Comparison of ENCODE assay signal across 1 cellular context in the genomic region with DNA sequence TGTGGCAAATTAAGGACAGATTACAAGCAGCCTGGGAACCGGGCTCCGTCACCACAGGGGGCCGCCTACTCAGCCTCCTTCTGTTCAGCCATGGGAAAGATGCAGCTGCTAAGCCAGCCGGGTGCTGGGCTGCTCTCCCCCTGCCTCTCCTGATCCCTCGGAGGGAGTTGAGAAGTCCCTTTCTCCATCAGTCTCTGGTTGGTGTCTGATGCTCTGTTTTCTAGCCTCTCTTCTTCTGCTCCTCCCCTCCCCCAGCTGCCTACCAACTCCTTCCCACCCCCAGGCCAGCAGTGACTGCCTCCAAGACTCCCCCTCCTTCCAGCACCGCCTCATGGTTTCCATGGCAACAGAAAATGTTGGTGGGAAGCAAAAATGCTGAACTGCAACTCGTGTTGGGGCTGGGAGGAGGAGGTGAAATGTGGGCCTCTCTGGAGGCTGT.
TF ChIP-seq lines count a peak whose summit lies in the region.

No MANE protein-coding gene starts in this region.

TF ChIP-seq in HEK293, 187 proteins besides CTCF, POLR2A, EP300 and RAD21 (continued from another document):
- TF ChIP-seq ZNF398 (tag by site-specific recombination; IDR thresholded peaks at IDR 0.05), result no peak
- TF ChIP-seq EGR2 (tag by site-specific recombination; IDR thresholded peaks at IDR 0.05; ENCODE audit: low read depth), result peak; percentile 64
- TF ChIP-seq ZNF157 (tag by site-specific recombination; IDR thresholded peaks at IDR 0.05), result no peak
- TF ChIP-seq ZNF510 (tag by site-specific recombination; IDR thresholded peaks at IDR 0.05; ENCODE audit: insufficient replicate concordance), result no peak
- no peak for TF ChIP-seq ZNF473 (tag by site-specific recombination; IDR thresholded peaks at IDR 0.05)
- no peak for TF ChIP-seq KLF1 (tag by site-specific recombination; IDR thresholded peaks at IDR 0.05)
- no peak for TF ChIP-seq KLF7 (tag by site-specific recombination; IDR thresholded peaks at IDR 0.05; ENCODE audit: borderline replicate concordance)
- TF ChIP-seq, protein P1, sequence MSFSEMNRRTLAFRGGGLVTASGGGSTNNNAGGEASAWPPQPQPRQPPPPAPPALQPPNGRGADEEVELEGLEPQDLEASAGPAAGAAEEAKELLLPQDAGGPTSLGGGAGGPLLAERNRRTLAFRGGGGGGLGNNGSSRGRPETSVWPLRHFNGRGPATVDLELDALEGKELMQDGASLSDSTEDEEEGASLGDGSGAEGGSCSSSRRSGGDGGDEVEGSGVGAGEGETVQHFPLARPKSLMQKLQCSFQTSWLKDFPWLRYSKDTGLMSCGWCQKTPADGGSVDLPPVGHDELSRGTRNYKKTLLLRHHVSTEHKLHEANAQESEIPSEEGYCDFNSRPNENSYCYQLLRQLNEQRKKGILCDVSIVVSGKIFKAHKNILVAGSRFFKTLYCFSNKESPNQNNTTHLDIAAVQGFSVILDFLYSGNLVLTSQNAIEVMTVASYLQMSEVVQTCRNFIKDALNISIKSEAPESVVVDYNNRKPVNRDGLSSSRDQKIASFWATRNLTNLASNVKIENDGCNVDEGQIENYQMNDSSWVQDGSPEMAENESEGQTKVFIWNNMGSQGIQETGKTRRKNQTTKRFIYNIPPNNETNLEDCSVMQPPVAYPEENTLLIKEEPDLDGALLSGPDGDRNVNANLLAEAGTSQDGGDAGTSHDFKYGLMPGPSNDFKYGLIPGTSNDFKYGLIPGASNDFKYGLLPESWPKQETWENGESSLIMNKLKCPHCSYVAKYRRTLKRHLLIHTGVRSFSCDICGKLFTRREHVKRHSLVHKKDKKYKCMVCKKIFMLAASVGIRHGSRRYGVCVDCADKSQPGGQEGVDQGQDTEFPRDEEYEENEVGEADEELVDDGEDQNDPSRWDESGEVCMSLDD (tag by site-specific recombination; IDR thresholded peaks at IDR 0.05), result no peak
- TF ChIP-seq ZFHX2 (tag by site-specific recombination; conservative IDR thresholded peaks at IDR 0.05), result peak; percentile 37; the same call in 1 of the 2 replicates
- TF ChIP-seq, protein P2, sequence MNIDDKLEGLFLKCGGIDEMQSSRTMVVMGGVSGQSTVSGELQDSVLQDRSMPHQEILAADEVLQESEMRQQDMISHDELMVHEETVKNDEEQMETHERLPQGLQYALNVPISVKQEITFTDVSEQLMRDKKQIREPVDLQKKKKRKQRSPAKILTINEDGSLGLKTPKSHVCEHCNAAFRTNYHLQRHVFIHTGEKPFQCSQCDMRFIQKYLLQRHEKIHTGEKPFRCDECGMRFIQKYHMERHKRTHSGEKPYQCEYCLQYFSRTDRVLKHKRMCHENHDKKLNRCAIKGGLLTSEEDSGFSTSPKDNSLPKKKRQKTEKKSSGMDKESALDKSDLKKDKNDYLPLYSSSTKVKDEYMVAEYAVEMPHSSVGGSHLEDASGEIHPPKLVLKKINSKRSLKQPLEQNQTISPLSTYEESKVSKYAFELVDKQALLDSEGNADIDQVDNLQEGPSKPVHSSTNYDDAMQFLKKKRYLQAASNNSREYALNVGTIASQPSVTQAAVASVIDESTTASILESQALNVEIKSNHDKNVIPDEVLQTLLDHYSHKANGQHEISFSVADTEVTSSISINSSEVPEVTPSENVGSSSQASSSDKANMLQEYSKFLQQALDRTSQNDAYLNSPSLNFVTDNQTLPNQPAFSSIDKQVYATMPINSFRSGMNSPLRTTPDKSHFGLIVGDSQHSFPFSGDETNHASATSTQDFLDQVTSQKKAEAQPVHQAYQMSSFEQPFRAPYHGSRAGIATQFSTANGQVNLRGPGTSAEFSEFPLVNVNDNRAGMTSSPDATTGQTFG (tag by site-specific recombination; IDR thresholded peaks at IDR 0.05; ENCODE audit: borderline replicate concordance), result no peak
- no peak for TF ChIP-seq ZNF639 (tag by site-specific recombination; IDR thresholded peaks at IDR 0.05)
- TF ChIP-seq ZNF596 (tag by site-specific recombination; IDR thresholded peaks at IDR 0.05), result no peak
